ENCODE assay signal across 8 cellular contexts in genomic region chr14:50677527-50678063, GRCh38. TPM values are rescaled to one million over a fixed set of nuclear protein-coding genes. Genes with fewer than 3 reads are reported as not detected.
DNase-seq lines count a peak whose midpoint lies in the region; ATAC-seq and TF ChIP-seq lines count a peak whose summit lies in the region.

No MANE protein-coding gene starts in this region.

- peak; percentile 80 for ATAC-seq in HCT116
- peak; percentile 89 for ATAC-seq in RWPE2 (ENCODE audit: low read depth)

- H3K4me3 ChIP-seq in HCT116 (replicated peaks in 1 of 2; ENCODE audit: low read depth in 1 of 2, low read length in 2 of 2): peak overlapping the region; percentile 27 to 47
- H3K4me3 ChIP-seq in RWPE2 (ENCODE audit: severe bottlenecking): no peak overlapping the region

- H3K79me2 ChIP-seq in HCT116 (ENCODE audit: insufficient read depth, low read length): no peaks in the 10 kb centered on the region

- no peak for TF ChIP-seq CTCF in HCT116 (IDR thresholded peaks at IDR 0.05 in 2 of 3, conservative IDR thresholded peaks at IDR 0.05 in 1 of 3; ENCODE audit: borderline replicate concordance in 1 of 3, insufficient read depth in 1 of 3, low read depth in 2 of 3, low read length in 2 of 3)
- no peak for TF ChIP-seq CTCF in RWPE2 (IDR thresholded peaks at IDR 0.05; ENCODE audit: poor library complexity, severe bottlenecking)

- H3K4me1 Mint-ChIP-seq in immature natural killer cell: no peaks in the 10 kb centered on the region

- RAD21 ChIA-PET in HCT116 (lab: Charles Lee; ENCODE audit: low non-redundant PET in 1 of 2, low total read pairs in 2 of 2, uncharacterized antibody in 2 of 2, unreplicated experiment in 2 of 2): no interaction called here

- no peak for TF ChIP-seq POLR2A in HCT116 (IDR thresholded peaks at IDR 0.05; ENCODE audit: borderline replicate concordance, extremely low read depth, insufficient read depth, insufficient read length)

- DNase-seq in EH (ENCODE audit: low read depth): peak; percentile 74
- peak; percentile 70 for DNase-seq in HCT116 (ENCODE audit: low read depth, low spot score)
- DNase-seq in RWPE2 (ENCODE audit: low spot score): no peak
- peak; percentile 56 for DNase-seq in glomerular visceral epithelial cell (ENCODE audit: extremely low spot score)
- no peak for DNase-seq in immature natural killer cell
- DNase-seq in DMS153 (lab: John Stamatoyannopoulos, UW): no peak
- DNase-seq in NCI-H526 treated with DMSO at 0.1 percent for 48 hours (lab: John Stamatoyannopoulos, UW): no peak
- no peak for DNase-seq in NCI-H2029 (lab: John Stamatoyannopoulos, UW)

- H3K27me3 ChIP-seq in HCT116 (ENCODE audit: insufficient read depth, low read length) (no peaks in the 10 kb centered on the region), RWPE2 (ENCODE audit: insufficient read depth, poor library complexity, severe bottlenecking) (no peaks in the 10 kb centered on the region)

- peak overlapping the region; percentile 56 for H3K9ac ChIP-seq in HCT116 (ENCODE audit: low read length)

- no peaks in the 10 kb centered on the region for H3K9me3 ChIP-seq in HCT116 (ENCODE audit: control insufficient read depth in 1 of 2, insufficient read depth in 1 of 2, low read depth in 1 of 2, low read length in 2 of 2)
- H3K9me3 ChIP-seq in RWPE2 (ENCODE audit: severe bottlenecking): no peaks in the 10 kb centered on the region

- peak overlapping the region; percentile 83 for H3K4me2 ChIP-seq in HCT116 (ENCODE audit: low read length)

- H3K27ac Mint-ChIP-seq in immature natural killer cell: no peak overlapping the region

- POLR2A ChIA-PET in HCT116 (lab: Charles Lee): interaction anchor here (1.0 to 2.7 kb wide), 4 partner anchors 9 to 37 kb away, joined by 3 to 19 read pairs (median 6); partner anchors contain the start of gene SAV1

- H3K36me3 Mint-ChIP-seq in immature natural killer cell: no peaks in the 10 kb centered on the region

- no TSS peak for BruUV-seq in HCT116 (replicated peaks; lab: Mats Ljungman, UMichigan)

- CTCF ChIA-PET in HCT116 (lab: Charles Lee): interaction anchor here (0.7 to 1.4 kb wide), 3 partner anchors 96 to 134 kb away, joined by 3 to 4 read pairs (median 3); no protein-coding TSS in a partner anchor

- peaks cover 0 to 6% (median 5%) of the 10 kb centered on the region in 3 donors for H3K27me3 Mint-ChIP-seq in immature natural killer cell (ENCODE audit: low read depth in 3 of 3)

- H3K4me1 ChIP-seq in HCT116 (ENCODE audit: control insufficient read depth in 1 of 2, insufficient read depth in 2 of 2, low read length in 2 of 2) (peaks cover 35 to 53% of the 10 kb centered on the region in 2 experiments), RWPE2 (ENCODE audit: insufficient read depth, poor library complexity, severe bottlenecking) (peaks cover 38% of the 10 kb centered on the region)

- H3K36me3 ChIP-seq in HCT116 (ENCODE audit: control insufficient read depth in 1 of 2, insufficient read depth in 2 of 2, low read length in 2 of 2) (no peaks in the 10 kb centered on the region), RWPE2 (ENCODE audit: low read depth) (no peaks in the 10 kb centered on the region)

- H4K20me1 ChIP-seq in HCT116 (ENCODE audit: insufficient read depth): no peaks in the 10 kb centered on the region

- 0 out of 2 replicates have a peak, but pooled peaks have one; percentile 6 for TF ChIP-seq RAD21 in HCT116 (IDR thresholded peaks at IDR 0.05; ENCODE audit: low read depth)

- H3K9me3 Mint-ChIP-seq in immature natural killer cell: no peaks in the 10 kb centered on the region

- no peak overlapping the region for H3K4me3 Mint-ChIP-seq in immature natural killer cell

- H3K27ac ChIP-seq in HCT116 (ENCODE audit: low read depth, low read length) (peak overlapping the region; percentile 69), RWPE2 (ENCODE audit: poor library complexity, severe bottlenecking) (peak overlapping the region; percentile 91)

- intact Hi-C loops in HCT116 (cut with micrococcal nuclease): no loop called here

- peak overlapping the region; percentile 17 for H2AFZ ChIP-seq in HCT116 (ENCODE audit: low read depth, low read length, poor library complexity, severe bottlenecking)

- no peaks in the 10 kb centered on the region for H3K9me2 ChIP-seq in HCT116 (ENCODE audit: insufficient read depth)

TF ChIP-seq in HCT116, 20 proteins besides CTCF, POLR2A, EP300 and RAD21:
- no peak for TF ChIP-seq EZH2phosphoT487 (IDR thresholded peaks at IDR 0.05; ENCODE audit: borderline replicate concordance)
- peak; percentile 63 for TF ChIP-seq CEBPB (IDR thresholded peaks at IDR 0.05; ENCODE audit: low read depth)
- TF ChIP-seq FOSL1 (IDR thresholded peaks at IDR 0.05; ENCODE audit: low read depth): peak; percentile 82
- peak; percentile 40 for TF ChIP-seq CBX3 (IDR thresholded peaks at IDR 0.05; ENCODE audit: low read depth)
- peak; percentile 58; the same call in 1 of the 2 replicates for TF ChIP-seq SIN3A (IDR thresholded peaks at IDR 0.05; ENCODE audit: low read depth)
- peak; percentile 72 for TF ChIP-seq SP1 (IDR thresholded peaks at IDR 0.05; ENCODE audit: low read depth)
- no peak for TF ChIP-seq REST (IDR thresholded peaks at IDR 0.05; ENCODE audit: low read depth)

RNA-seq across cellular contexts. Expression of gene SAV1, which starts 9.5 kb away (rescaled TPM):
- 38.0 TPM for total RNA-seq in HCT116 (2021; ENCODE audit: unreplicated experiment)
- 19.7 and 20.2 TPM in 2 replicates for polyA plus RNA-seq in HCT116 (2012)
- polyA plus RNA-seq in immature natural killer cell: 1 to 10 TPM; 2.9 to 6.9 (median 5.3) TPM

Comparison
In these comparisons a context has a peak if more than half of its experiments do, and no peak if none do; other contexts are left out.
1. DNase-seq: peak in EH (single experiment), HCT116 (single experiment) and glomerular visceral epithelial cell (single experiment); none in RWPE2 (single experiment), immature natural killer cell (0 of 3), DMS153 (single experiment), NCI-H526 treated with DMSO at 0.1 percent for 48 hours (single experiment) and NCI-H2029 (single experiment).